In the genomic region with DNA sequence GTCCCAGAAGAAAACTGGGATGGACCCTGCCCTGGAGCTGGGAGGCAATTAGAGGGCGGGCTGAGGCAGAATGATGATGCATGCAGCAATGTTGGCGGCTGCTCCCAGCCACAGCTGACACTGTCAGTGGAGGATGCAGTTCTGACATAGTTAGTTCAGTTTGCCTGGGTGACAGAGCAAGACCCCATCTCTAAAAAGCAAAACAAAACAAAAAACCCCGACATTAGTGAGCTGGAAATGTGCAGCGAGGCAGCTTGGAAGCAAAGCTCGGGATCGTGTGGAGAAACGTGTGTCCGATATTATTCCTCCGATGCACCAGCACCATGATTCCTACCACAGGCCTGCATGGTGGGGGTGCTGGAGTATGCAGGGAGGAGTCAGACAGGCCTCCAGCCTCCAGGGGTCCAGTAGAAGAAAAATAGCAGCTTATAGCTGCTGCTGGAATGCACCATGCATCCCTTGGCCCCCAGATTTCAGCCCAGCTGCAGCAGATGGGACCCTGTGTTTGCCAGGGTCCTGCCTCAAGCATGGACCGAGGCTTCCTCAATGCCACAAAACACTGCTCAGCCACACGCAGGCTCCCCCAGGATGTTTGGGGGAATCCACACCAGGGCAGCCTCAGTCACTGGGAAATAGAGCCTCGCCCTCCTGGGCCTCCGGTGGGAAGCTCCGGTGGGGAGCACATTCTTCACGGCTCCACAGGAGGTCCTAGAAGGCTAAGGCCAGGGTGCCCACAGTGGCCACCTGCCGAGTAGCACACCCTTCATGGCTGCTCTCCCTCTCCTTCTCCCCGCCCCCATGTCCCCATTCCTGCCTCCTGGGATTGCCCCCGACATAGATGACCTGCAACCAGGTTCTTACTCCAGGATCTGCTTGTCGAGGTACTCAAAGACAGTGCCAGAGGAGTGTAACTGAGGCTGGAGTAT, we compare ENCODE assay signal across 18 cellular contexts.
A peak's percentile ranks its signal among the peaks of the same experiment; 100 is the strongest.
DNase-seq lines count a peak whose midpoint lies in the region; ATAC-seq and TF ChIP-seq lines count a peak whose summit lies in the region.
"Had no signal": no experiment of that assay in that cellular context is flagged by ENCODE, and none has a peak within 500 bp of the region (broad histone marks: within the 10 kb centered on the region; RNA-seq: fewer than 3 reads in every experiment).

No MANE protein-coding gene starts in this region.

- H3K27ac ChIP-seq in IMR-90 (ENCODE audit: insufficient read depth, low read length) (no peak overlapping the region), esophagus muscularis mucosa (replicated peaks in 1 of 4) (no peak overlapping the region)
- H3K27ac ChIP-seq: BLaER1 treated with 17β-estradiol and CSF1 and Interleukin-3, amounts not matched to agents 10 nM and 100 nM; SJSA1 had no signal

- no CpG with 5 or more reads among the region's 19 CpGs for WGBS in IMR-90 (ENCODE audit: extremely low coverage in 2 of 2, insufficient read length in 1 of 2), 2 experiments
- WGBS in esophagus muscularis mucosa, result 85% methylated on average over 18 of the region's 19 CpGs

- dilution Hi-C loops in IMR-90 (cut with HindIII; ENCODE audit: low sequenced_read_pairs, unreplicated experiment), result no loop called here

- H3K27me3 Mint-ChIP-seq in osteocyte (ENCODE audit: unreplicated experiment), result no peaks in the 10 kb centered on the region

- H3K4me3 ChIP-seq in IMR-90 (ENCODE audit: insufficient read depth, low read depth, low read length), result no peak overlapping the region
- H3K4me3 ChIP-seq in esophagus muscularis mucosa, result no peak overlapping the region
- H3K4me3 ChIP-seq: BLaER1 treated with 17β-estradiol and CSF1 and Interleukin-3, amounts not matched to agents 10 nM and 100 nM; HAP-1; SJSA1 had no signal

- H4K8ac ChIP-seq in IMR-90 (ENCODE audit: low read depth in 2 of 2, low read length in 2 of 2), result no peak overlapping the region

- in situ Hi-C loops in IMR-90 (cut with MboI; ENCODE audit: low sequenced_read_pairs), result no loop called here

- H3K27ac Mint-ChIP-seq in osteocyte (ENCODE audit: unreplicated experiment), result no peak overlapping the region
- H3K27ac Mint-ChIP-seq: CD8-positive, alpha-beta T cell had no signal

- peak; percentile 25 for DNase-seq in ELF-1 (ENCODE audit: low read depth, low spot score)
- DNase-seq in IMR-90, result no peak
- peak; percentile 88 for DNase-seq in esophagus muscularis mucosa (ENCODE audit: extremely low spot score)
- DNase-seq in osteocyte (ENCODE audit: extremely low spot score, unreplicated experiment), result peak; percentile 73
- DNase-seq in activated gamma-delta T cell (lab: John Stamatoyannopoulos, UW), result no peak
- DNase-seq in GM19240 (ENCODE audit: insufficient read length, low spot score), result no peak
- no peak for DNase-seq in NCI-H1694 (lab: John Stamatoyannopoulos, UW)
- DNase-seq: CD8-positive, alpha-beta T cell; DMS79; KBM-7; MV-4-11; NCI-H1417; NCI-H187 treated with DMSO at 0.1 percent for 48 hours; NCI-H526 had no signal

- no peak overlapping the region for H3K18ac ChIP-seq in IMR-90 (ENCODE audit: low read depth, low read length)

- H2BK20ac ChIP-seq in IMR-90 (ENCODE audit: low read depth, low read length), result no peak overlapping the region

- ATAC-seq in IMR-90 (ENCODE audit: low read depth), result no peak
- no peak for ATAC-seq in HG03159 (IDR thresholded peaks at IDR 0.05; ENCODE audit: unreplicated experiment)
- ATAC-seq: CD8-positive, alpha-beta T cell had no signal

- peaks cover 1% of the 10 kb centered on the region; the same call in 1 of the 2 replicates for H3K9me3 ChIP-seq in IMR-90 (ENCODE audit: control insufficient read depth, insufficient read depth, low read length)
- H3K9me3 ChIP-seq in esophagus muscularis mucosa, result no peaks in the 10 kb centered on the region
- H3K9me3 ChIP-seq: HAP-1, SJSA1 had no signal

- no peak overlapping the region for H3K9ac ChIP-seq in IMR-90 (ENCODE audit: low read depth, low read length)
- H3K9ac ChIP-seq: BLaER1 treated with 17β-estradiol and CSF1 and Interleukin-3, amounts not matched to agents 10 nM and 100 nM had no signal

- H2BK120ac ChIP-seq in IMR-90 (ENCODE audit: low read depth, low read length), result no peak overlapping the region

- H2AFZ ChIP-seq in IMR-90 (replicated peaks; ENCODE audit: low read length, poor library complexity), result peak overlapping the region; percentile 21

- no peak overlapping the region for H2AK9ac ChIP-seq in IMR-90 (replicated peaks; ENCODE audit: low read depth, low read length, poor library complexity)

- peaks cover 23% of the 10 kb centered on the region for H3K9me3 Mint-ChIP-seq in osteocyte (ENCODE audit: unreplicated experiment)
- H3K9me3 Mint-ChIP-seq: CD8-positive, alpha-beta T cell had no signal

- no peaks in the 10 kb centered on the region for H3K9me1 ChIP-seq in IMR-90 (ENCODE audit: insufficient read depth, low read length)

- no peak overlapping the region for H3K14ac ChIP-seq in IMR-90 (replicated peaks; ENCODE audit: low read depth, low read length)

- no peak overlapping the region for H2BK5ac ChIP-seq in IMR-90 (ENCODE audit: low read depth, low read length, poor library complexity, severe bottlenecking)

- H3K4me3 Mint-ChIP-seq in osteocyte (ENCODE audit: unreplicated experiment), result no peak overlapping the region
- H3K4me3 Mint-ChIP-seq: CD8-positive, alpha-beta T cell had no signal

- no peak overlapping the region for H4K5ac ChIP-seq in IMR-90 (ENCODE audit: low read depth, low read length)

- no peak for TF ChIP-seq CTCF in IMR-90 (conservative IDR thresholded peaks at IDR 0.05; ENCODE audit: low read depth, low read length)
- no peak for TF ChIP-seq CTCF in esophagus muscularis mucosa (IDR thresholded peaks at IDR 0.05)
- TF ChIP-seq CTCF in osteocyte (IDR thresholded peaks at IDR 0.05), result no peak

- no peak overlapping the region for H3K23ac ChIP-seq in IMR-90 (ENCODE audit: low read depth, low read length)

- TF ChIP-seq POLR2A in IMR-90 (IDR thresholded peaks at IDR 0.05; ENCODE audit: low read depth, low read length) (no peak), esophagus muscularis mucosa (IDR thresholded peaks at IDR 0.05; ENCODE audit: low read depth) (no peak)

- H2AK5ac ChIP-seq in IMR-90 (ENCODE audit: low read depth, low read length), result no peak overlapping the region

- TF ChIP-seq RAD21 in IMR-90 (IDR thresholded peaks at IDR 0.05; ENCODE audit: low read length), result no peak

- no peak overlapping the region for H3K56ac ChIP-seq in IMR-90 (ENCODE audit: extremely low read depth, insufficient read depth, low read length)

- no peak overlapping the region for H3K4ac ChIP-seq in IMR-90 (ENCODE audit: low read depth, low read length)

- no peak for TF ChIP-seq EP300 in esophagus muscularis mucosa (IDR thresholded peaks at IDR 0.05)

- H3K27me3 ChIP-seq in IMR-90 (ENCODE audit: control insufficient read depth, insufficient read depth, low read length) (no peaks in the 10 kb centered on the region), esophagus muscularis mucosa (peaks cover 0 to 24% (median 0%) of the 10 kb centered on the region in 4 donors)
- H3K27me3 ChIP-seq: BLaER1 treated with 17β-estradiol and CSF1 and Interleukin-3, amounts not matched to agents 10 nM and 100 nM; SJSA1 had no signal

- H3K4me2 ChIP-seq in IMR-90 (ENCODE audit: low read depth, low read length), result no peak overlapping the region
- H3K4me2 ChIP-seq: BLaER1 treated with 17β-estradiol and CSF1 and Interleukin-3, amounts not matched to agents 10 nM and 100 nM had no signal

- POLR2A ChIA-PET in IMR-90 (lab: Charles Lee; ENCODE audit: unreplicated experiment), result no interaction called here

- H4K91ac ChIP-seq in IMR-90 (ENCODE audit: insufficient read depth, low read depth, low read length), result no peak overlapping the region

- no peaks in the 10 kb centered on the region for H4K20me1 ChIP-seq in IMR-90 (ENCODE audit: insufficient read depth, low read length)
- H4K20me1 ChIP-seq: BLaER1 treated with 17β-estradiol and CSF1 and Interleukin-3, amounts not matched to agents 10 nM and 100 nM had no signal

- H2BK15ac ChIP-seq in IMR-90 (ENCODE audit: low read depth, low read length), result no peak overlapping the region

- H3K36me3 Mint-ChIP-seq in osteocyte (ENCODE audit: unreplicated experiment), result no peaks in the 10 kb centered on the region
- H3K36me3 Mint-ChIP-seq: CD8-positive, alpha-beta T cell had no signal

- intact Hi-C loops in IMR-90 (cut with micrococcal nuclease), result no loop called here
- intact Hi-C loops in esophagus muscularis mucosa (cut with DNase I), result no loop called here

- H3K79me1 ChIP-seq in IMR-90 (ENCODE audit: low read depth in 1 of 2, low read length in 2 of 2), result no peaks in the 10 kb centered on the region

- no TSS peak for BruUV-seq in IMR-90 (replicated peaks; lab: Mats Ljungman, UMichigan)

- H3K4me1 Mint-ChIP-seq in osteocyte (ENCODE audit: unreplicated experiment), result no peaks in the 10 kb centered on the region

- H3K4me1 ChIP-seq in IMR-90 (ENCODE audit: control insufficient read depth, insufficient read depth, low read length) (no peaks in the 10 kb centered on the region), esophagus muscularis mucosa (no peaks in the 10 kb centered on the region)
- H3K4me1 ChIP-seq: BLaER1 treated with 17β-estradiol and CSF1 and Interleukin-3, amounts not matched to agents 10 nM and 100 nM; HAP-1; SJSA1 had no signal

- CTCF ChIA-PET in IMR-90 (lab: Yijun Ruan, JAX), result no interaction called here

- no peaks in the 10 kb centered on the region for H3K36me3 ChIP-seq in IMR-90 (ENCODE audit: control insufficient read depth, insufficient read depth, low read length)
- H3K36me3 ChIP-seq in esophagus muscularis mucosa, result no peaks in the 10 kb centered on the region
- H3K36me3 ChIP-seq: BLaER1 treated with 17β-estradiol and CSF1 and Interleukin-3, amounts not matched to agents 10 nM and 100 nM; HAP-1; SJSA1 had no signal

TF ChIP-seq in IMR-90, 13 proteins besides CTCF, POLR2A, EP300 and RAD21 (continues in another document):
- TF ChIP-seq RCOR1 (IDR thresholded peaks at IDR 0.05; ENCODE audit: insufficient replicate concordance, low read length) (no peak), RFX5 (IDR thresholded peaks at IDR 0.05; ENCODE audit: low read depth, low read length) (no peak), MAFK (IDR thresholded peaks at IDR 0.05; ENCODE audit: low read depth, low read length) (no peak), SMC3 (IDR thresholded peaks at IDR 0.05; ENCODE audit: low read depth, low read length) (no peak), BHLHE40 (IDR thresholded peaks at IDR 0.05; ENCODE audit: low read depth, low read length) (no peak), CEBPB (IDR thresholded peaks at IDR 0.05; ENCODE audit: low read depth, low read length) (no peak), MAZ (IDR thresholded peaks at IDR 0.05; ENCODE audit: borderline replicate concordance, low read depth, low read length) (no peak)
- TF ChIP-seq, protein P1, sequence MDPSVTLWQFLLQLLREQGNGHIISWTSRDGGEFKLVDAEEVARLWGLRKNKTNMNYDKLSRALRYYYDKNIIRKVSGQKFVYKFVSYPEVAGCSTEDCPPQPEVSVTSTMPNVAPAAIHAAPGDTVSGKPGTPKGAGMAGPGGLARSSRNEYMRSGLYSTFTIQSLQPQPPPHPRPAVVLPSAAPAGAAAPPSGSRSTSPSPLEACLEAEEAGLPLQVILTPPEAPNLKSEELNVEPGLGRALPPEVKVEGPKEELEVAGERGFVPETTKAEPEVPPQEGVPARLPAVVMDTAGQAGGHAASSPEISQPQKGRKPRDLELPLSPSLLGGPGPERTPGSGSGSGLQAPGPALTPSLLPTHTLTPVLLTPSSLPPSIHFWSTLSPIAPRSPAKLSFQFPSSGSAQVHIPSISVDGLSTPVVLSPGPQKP (IDR thresholded peaks at IDR 0.05; ENCODE audit: borderline replicate concordance, low read depth, low read length), result no peak

Comparison
In these comparisons a context has a peak if more than half of its experiments do, and no peak if none do; other contexts are left out.
1. DNase-seq: peak in ELF-1 (single experiment), esophagus muscularis mucosa (single experiment) and osteocyte (single experiment); none in IMR-90 (single experiment), activated gamma-delta T cell (single experiment), GM19240 (single experiment) and NCI-H1694 (single experiment).